In the genomic region with DNA sequence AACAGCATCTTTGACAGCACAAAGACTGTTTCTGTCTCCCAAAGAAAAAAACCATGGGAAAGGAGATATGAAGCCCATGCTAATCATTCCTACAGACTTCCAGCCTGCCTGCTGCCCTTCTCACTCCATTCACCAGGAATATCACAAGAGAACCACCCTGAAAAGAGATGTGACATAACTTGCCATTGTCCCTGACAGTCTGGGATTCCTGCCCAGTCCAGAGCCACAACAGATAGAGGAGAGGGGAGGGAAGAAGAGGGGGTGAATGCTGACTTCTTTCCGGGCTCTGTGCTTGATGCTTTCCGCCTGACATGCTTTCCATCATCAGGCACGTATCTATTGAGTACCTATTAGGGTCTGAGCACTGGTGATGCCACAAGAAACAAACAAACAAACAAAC, we compare ENCODE assay signal across 10 cellular contexts. TPM values are rescaled to one million over a fixed set of nuclear protein-coding genes. Genes with fewer than 3 reads are reported as not detected.
"Had no signal": no experiment of that assay in that cellular context is flagged by ENCODE, and none has a peak within 500 bp of the region (broad histone marks: within the 10 kb centered on the region; RNA-seq: fewer than 3 reads in every experiment).

No MANE protein-coding gene starts in this region.

- H3K27ac Mint-ChIP-seq: IgD-negative memory B cell had no signal

- H3K4me3 ChIP-seq: GM23248 had no signal

- H2AFZ ChIP-seq: GM23248 had no signal

- H3K27ac ChIP-seq: GM23248, KMS-11 had no signal

- H3K36me3 Mint-ChIP-seq: IgD-negative memory B cell had no signal

- DNase-seq: GM23248, GOT3, H7, HCEC 1CT, KBM-7 had no signal

- H3K9ac ChIP-seq: GM23248, KMS-11 had no signal

- H3K4me2 ChIP-seq: KMS-11 had no signal

- H3K4me3 Mint-ChIP-seq: IgD-negative memory B cell had no signal

- ATAC-seq: HepG2 had no signal

RNA-seq across cellular contexts. Expression of gene ASIC2, which starts 31.6 kb away (rescaled TPM):
- total RNA-seq: H4, HepG2, HT-29 had no signal
- polyA plus RNA-seq: GM23248, HepG2, IgD-negative memory B cell had no signal
